Comparison of ENCODE assay signal across 16 cellular contexts in genomic region chr3:127092368-127092767, GRCh38.
DNase-seq lines count a peak whose midpoint lies in the region; ATAC-seq and TF ChIP-seq lines count a peak whose summit lies in the region.
"Had no signal": no experiment of that assay in that cellular context is flagged by ENCODE, and none has a peak within 500 bp of the region (broad histone marks: within the 10 kb centered on the region; RNA-seq: fewer than 3 reads in every experiment).

No MANE protein-coding gene starts in this region.

- no peak overlapping the region for H2BK12ac ChIP-seq in neuronal stem cell (ENCODE audit: low read length)

- no peak overlapping the region for H2BK5ac ChIP-seq in neuronal stem cell (ENCODE audit: low read length)

- H3K36me3 Mint-ChIP-seq in chondrocyte (ENCODE audit: low read depth), result no peaks in the 10 kb centered on the region
- H3K36me3 Mint-ChIP-seq: CD8-positive, alpha-beta T cell had no signal

- H4K8ac ChIP-seq in neuronal stem cell (ENCODE audit: low read depth, low read length), result no peak overlapping the region

- H2BK15ac ChIP-seq in neuronal stem cell (ENCODE audit: low read length), result no peak overlapping the region

- no peak overlapping the region for H2BK120ac ChIP-seq in neuronal stem cell (ENCODE audit: low read depth, low read length)

- H3K27me3 Mint-ChIP-seq in chondrocyte (ENCODE audit: low read depth), result peaks cover 25% of the 10 kb centered on the region

- H3K4ac ChIP-seq in neuronal stem cell (ENCODE audit: low read length), result no peak overlapping the region

- H3K23ac ChIP-seq in neuronal stem cell (ENCODE audit: low read depth, low read length, poor library complexity), result peak overlapping the region; percentile 14

- H4K91ac ChIP-seq in neuronal stem cell (ENCODE audit: low read depth, low read length, poor library complexity), result no peak overlapping the region

- H3K79me1 ChIP-seq in neuronal stem cell (ENCODE audit: low read depth, low read length), result no peaks in the 10 kb centered on the region

- TF ChIP-seq POLR2A in Peyer's patch (IDR thresholded peaks at IDR 0.05), result no peak

- WGBS in neuronal stem cell (ENCODE audit: extremely low coverage in 2 of 2, insufficient read length in 2 of 2, insufficient replicate concordance in 1 of 2), 2 donors, result no CpG with 5 or more reads among the region's 4 CpGs

- no peak overlapping the region for H3K4me2 ChIP-seq in neuronal stem cell (ENCODE audit: insufficient read depth, low read length, poor library complexity, severe bottlenecking)
- H3K4me2 ChIP-seq: A549 had no signal

- H3K27me3 ChIP-seq in neuronal stem cell (ENCODE audit: control insufficient read depth in 3 of 3, insufficient read depth in 3 of 3, low read depth in 1 of 3, low read length in 3 of 3), result peaks cover 0 to 7% (median 0%) of the 10 kb centered on the region in 3 experiments
- H3K27me3 ChIP-seq in upper lobe of right lung, result no peaks in the 10 kb centered on the region
- H3K27me3 ChIP-seq in Peyer's patch, result no peaks in the 10 kb centered on the region

- peak overlapping the region; percentile 64 for H2AFZ ChIP-seq in neuronal stem cell (ENCODE audit: low read length)

- peaks cover 6% of the 10 kb centered on the region for H3K9me3 Mint-ChIP-seq in chondrocyte (ENCODE audit: low read depth)
- H3K9me3 Mint-ChIP-seq: CD8-positive, alpha-beta T cell had no signal

- H3K4me3 ChIP-seq in neuronal stem cell (ENCODE audit: low read length in 2 of 2) (peak overlapping the region in 1 of 2 donors; percentile 17), upper lobe of right lung (no peak overlapping the region), Peyer's patch (no peak overlapping the region)
- H3K4me3 ChIP-seq: A549, BLaER1, GM12878 had no signal

- peaks cover 8% of the 10 kb centered on the region for H3K4me1 Mint-ChIP-seq in chondrocyte (ENCODE audit: low read depth)

- H3K27ac ChIP-seq in neuronal stem cell (replicated peaks; ENCODE audit: low read length) (no peak overlapping the region), upper lobe of right lung (no peak overlapping the region), Peyer's patch (no peak overlapping the region)
- H3K27ac ChIP-seq: 22Rv1, A549, BLaER1 had no signal

- intact Hi-C loops in left colon (cut with DNase I, micrococcal nuclease), result no loop called here
- intact Hi-C loops in upper lobe of right lung (cut with DNase I), result no loop called here

- H3K27ac Mint-ChIP-seq in chondrocyte (ENCODE audit: unreplicated experiment), result no peak overlapping the region
- H3K27ac Mint-ChIP-seq: CD8-positive, alpha-beta T cell had no signal

- H3K36me3 ChIP-seq in neuronal stem cell (replicated peaks in 1 of 2; ENCODE audit: control insufficient read depth in 2 of 2, insufficient read depth in 2 of 2, low read length in 2 of 2), result no peaks in the 10 kb centered on the region
- no peaks in the 10 kb centered on the region for H3K36me3 ChIP-seq in upper lobe of right lung
- no peaks in the 10 kb centered on the region for H3K36me3 ChIP-seq in Peyer's patch
- H3K36me3 ChIP-seq: BLaER1 had no signal

- no peak overlapping the region for H3K4me3 Mint-ChIP-seq in chondrocyte (ENCODE audit: unreplicated experiment)
- H3K4me3 Mint-ChIP-seq: CD8-positive, alpha-beta T cell; H9 had no signal

- ATAC-seq in left colon, result peak; percentile 56
- ATAC-seq in upper lobe of right lung, result no peak
- no peak for ATAC-seq in HG02870 (IDR thresholded peaks at IDR 0.05; ENCODE audit: unreplicated experiment)
- ATAC-seq: A549; CD8-positive, alpha-beta T cell; GM12878 had no signal

- peak; percentile 65 for DNase-seq in chondrocyte (ENCODE audit: low spot score)
- DNase-seq in left colon, result no peak
- DNase-seq in neuronal stem cell (ENCODE audit: low spot score), result no peak
- DNase-seq in upper lobe of right lung, result peak; percentile 40
- no peak for DNase-seq in Peyer's patch
- DNase-seq in ACHN, result no peak
- DNase-seq: Calu3; CD8-positive, alpha-beta T cell; DMS79 treated with DMSO at 0.1 percent for 48 hours; GF-D8; H9 had no signal

- TF ChIP-seq CTCF in chondrocyte (IDR thresholded peaks at IDR 0.05) (no peak), upper lobe of right lung (IDR thresholded peaks at IDR 0.05) (no peak), Peyer's patch (IDR thresholded peaks at IDR 0.05) (no peak)

- H2AK5ac ChIP-seq in neuronal stem cell (ENCODE audit: low read depth, low read length), result peak overlapping the region; percentile 91

- H3K4me1 ChIP-seq in neuronal stem cell (ENCODE audit: control insufficient read depth in 2 of 2, insufficient read depth in 1 of 2, low read depth in 1 of 2, low read length in 2 of 2), result peaks cover 0 to 7% of the 10 kb centered on the region in 2 donors
- H3K4me1 ChIP-seq in upper lobe of right lung, result no peaks in the 10 kb centered on the region
- no peaks in the 10 kb centered on the region for H3K4me1 ChIP-seq in Peyer's patch
- H3K4me1 ChIP-seq: A549 had no signal

- in situ Hi-C loops in ACHN (cut with HindIII; ENCODE audit: low pct_ligation_motif_present, low pct_unique_long_range_greater_than_20kb, low sequenced_read_pairs), result no loop called here

- peak overlapping the region; percentile 67 for H3K14ac ChIP-seq in neuronal stem cell (ENCODE audit: low read length)

- H3K9me3 ChIP-seq in neuronal stem cell (replicated peaks in 1 of 2; ENCODE audit: control insufficient read depth in 2 of 2, insufficient read depth in 1 of 2, low read depth in 1 of 2, low read length in 2 of 2), result peaks cover 0 to 6% of the 10 kb centered on the region in 2 donors
- no peaks in the 10 kb centered on the region for H3K9me3 ChIP-seq in upper lobe of right lung
- no peaks in the 10 kb centered on the region for H3K9me3 ChIP-seq in Peyer's patch
- H3K9me3 ChIP-seq: A549 had no signal

- H3K9ac ChIP-seq in neuronal stem cell (ENCODE audit: low read depth, low read length, poor library complexity), result peak overlapping the region; percentile 47
- H3K9ac ChIP-seq: BLaER1 had no signal

- H3K18ac ChIP-seq in neuronal stem cell (ENCODE audit: low read length), result peak overlapping the region; percentile 61

Comparison
In these comparisons a context has a peak if more than half of its experiments do, and no peak if none do; other contexts are left out.
1. DNase-seq: peak in chondrocyte (single experiment) and upper lobe of right lung (single experiment); none in left colon (0 of 2), neuronal stem cell (single experiment), Peyer's patch (0 of 3) and ACHN (single experiment).